13 cellular contexts compared by ENCODE assay signal in the genomic region with DNA sequence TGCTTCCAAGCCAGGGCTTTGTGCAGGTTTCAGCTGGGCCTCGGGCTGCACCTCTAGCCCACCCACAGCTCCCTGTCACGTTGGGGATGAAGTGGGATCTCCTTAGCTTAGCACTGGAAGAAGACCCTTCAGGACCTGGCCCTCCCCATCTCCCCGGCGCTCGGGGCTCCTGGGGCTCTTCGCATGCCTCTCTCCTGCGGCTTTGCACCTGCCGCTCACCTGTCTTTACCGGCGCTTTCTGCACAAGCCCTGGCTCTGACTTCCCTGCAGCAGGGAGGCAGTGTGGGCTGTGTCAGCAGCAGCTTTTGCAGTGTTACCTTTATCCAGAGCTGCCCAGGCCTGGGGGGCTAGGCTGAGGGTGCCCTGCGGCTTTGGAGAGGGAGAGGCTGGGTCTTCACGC. TPM values are rescaled to one million over a fixed set of nuclear protein-coding genes. Genes with fewer than 3 reads are reported as not detected.
DNase-seq lines count a peak whose midpoint lies in the region; ATAC-seq, FAIRE-seq and TF ChIP-seq lines count a peak whose summit lies in the region.
"Had no signal": no experiment of that assay in that cellular context is flagged by ENCODE, and none has a peak within 500 bp of the region (broad histone marks: within the 10 kb centered on the region; RNA-seq: fewer than 3 reads in every experiment).

No MANE protein-coding gene starts in this region.

- H3K9ac ChIP-seq in HCT116 (ENCODE audit: low read length) (no peak overlapping the region), K562 (ENCODE audit: insufficient read depth in 1 of 2, low read depth in 2 of 2, low read length in 2 of 2) (no peak overlapping the region)
- H3K9ac ChIP-seq: SK-N-SH had no signal

- TF ChIP-seq RAD21 in HCT116 (IDR thresholded peaks at IDR 0.05; ENCODE audit: low read depth) (no peak), K562 (CRISPR knock-in tag; conservative IDR thresholded peaks at IDR 0.05 in 1 of 2, IDR thresholded peaks at IDR 0.05 in 1 of 2) (no peak)

- RAD21 ChIA-PET in HCT116 (lab: Charles Lee; ENCODE audit: low non-redundant PET in 1 of 2, low total read pairs in 2 of 2, uncharacterized antibody in 2 of 2, unreplicated experiment in 2 of 2): interaction anchor here (0.9 to 1.0 kb wide), 2 partner anchors 141 to 286 kb away, joined by 3 to 6 read pairs; no protein-coding TSS in a partner anchor

- no peak overlapping the region for H3K4me3 Mint-ChIP-seq in activated naive CD8-positive, alpha-beta T cell treated with anti-CD3 and anti-CD28 coated beads, Interleukin-2, amount 10 ng/mL, durations not matched to agents 7 days and 5 days
- H3K4me3 Mint-ChIP-seq in activated naive CD8-positive, alpha-beta T cell treated with anti-CD3 and anti-CD28 coated beads, Interleukin-2, amount 50 U/mL, for 24 hours: no peak overlapping the region

- peak; percentile 8 for ATAC-seq in activated naive CD8-positive, alpha-beta T cell treated with anti-CD3 and anti-CD28 coated beads, Interleukin-2, amount 10 ng/mL, durations not matched to agents 7 days and 5 days (ENCODE audit: low read depth)
- ATAC-seq in activated naive CD8-positive, alpha-beta T cell treated with anti-CD3 and anti-CD28 coated beads, Interleukin-2, amount 50 U/mL, for 24 hours: no peak
- ATAC-seq in HCT116 (no peak), K562 (no peak)

- FAIRE-seq in K562 (lab: Jason Lieb, UNC) (no peak), RCC 7860 (lab: Jason Lieb, UNC) (no peak)

- H3K9me3 ChIP-seq in HCT116 (ENCODE audit: control insufficient read depth in 1 of 2, insufficient read depth in 1 of 2, low read depth in 1 of 2, low read length in 2 of 2) (no peaks in the 10 kb centered on the region; a peak in 1 of 4 replicates), K562 (replicated peaks; ENCODE audit: control insufficient read depth, insufficient read depth, low read depth, low read length) (0 out of 2 replicates have a peak, but pooled peaks cover 2% of the 10 kb centered on the region), sigmoid colon (peaks cover 0 to 4% (median 0%) of the 10 kb centered on the region in 4 donors)
- H3K9me3 ChIP-seq: Peyer's patch had no signal

- H3K27ac Mint-ChIP-seq in activated naive CD8-positive, alpha-beta T cell treated with anti-CD3 and anti-CD28 coated beads, Interleukin-2, amount 10 ng/mL, durations not matched to agents 7 days and 5 days: no peak overlapping the region
- H3K27ac Mint-ChIP-seq in activated naive CD8-positive, alpha-beta T cell treated with anti-CD3 and anti-CD28 coated beads, Interleukin-2, amount 50 U/mL, for 24 hours: no peak overlapping the region

- no peak for TF ChIP-seq EP300 in K562 (IDR thresholded peaks at IDR 0.05; ENCODE audit: low read length)
- TF ChIP-seq EP300 in sigmoid colon (IDR thresholded peaks at IDR 0.05): no peak

- H3K4me1 ChIP-seq in HCT116 (ENCODE audit: control insufficient read depth in 1 of 2, insufficient read depth in 2 of 2, low read length in 2 of 2) (peaks cover 0 to 17% of the 10 kb centered on the region in 2 experiments; a peak in 2 of 4 replicates), K562 (replicated peaks in 1 of 2; ENCODE audit: control insufficient read depth in 2 of 2, insufficient read depth in 2 of 2, low read length in 2 of 2) (peaks cover 7 to 38% of the 10 kb centered on the region in 2 experiments; a peak in 4 of 5 replicates), sigmoid colon (peaks cover 0 to 7% (median 4%) of the 10 kb centered on the region in 4 donors)
- H3K4me1 ChIP-seq: Peyer's patch had no signal

- DNase-seq in activated naive CD8-positive, alpha-beta T cell treated with anti-CD3 and anti-CD28 coated beads, Interleukin-2, amount 10 ng/mL, durations not matched to agents 7 days and 5 days: peak; percentile 35
- DNase-seq in activated naive CD8-positive, alpha-beta T cell treated with anti-CD3 and anti-CD28 coated beads, Interleukin-2, amount 50 U/mL, for 24 hours: no peak
- DNase-seq in HCT116 (ENCODE audit: low read depth, low spot score): no peak
- no peak for DNase-seq in K562 (ENCODE audit: extremely low read depth in 1 of 4, low spot score in 3 of 4)
- peak; percentile 50 for DNase-seq in sigmoid colon
- DNase-seq in pons (ENCODE audit: low spot score): no peak
- DNase-seq in activated gamma-delta T cell treated with Interleukin-2 at 50 U/mL for 16 hours: no peak
- DNase-seq in RCC 7860 (ENCODE audit: low spot score): no peak
- DNase-seq: esophagus squamous epithelium had no signal

- intact Hi-C loops in HCT116 (cut with micrococcal nuclease): loop anchor here (10.0 kb wide), 2 partner anchors 509 to 679 kb away; partner anchors contain the start of genes ATPAF2 and GID4
- intact Hi-C loops in K562 (cut with micrococcal nuclease): loop anchor here (2.0 to 5.0 kb wide), 4 partner anchors 47 to 213 kb away; partner anchors contain the start of gene RASD1
- intact Hi-C loops in sigmoid colon (cut with DNase I): loop anchor here (2.0 kb wide), 1 partner anchor 141 kb away; the partner anchor contains the start of gene RASD1

- H3K4me1 Mint-ChIP-seq in activated naive CD8-positive, alpha-beta T cell treated with anti-CD3 and anti-CD28 coated beads, Interleukin-2, amount 10 ng/mL, durations not matched to agents 7 days and 5 days: peaks cover 2% of the 10 kb centered on the region
- peaks cover 3% of the 10 kb centered on the region for H3K4me1 Mint-ChIP-seq in activated naive CD8-positive, alpha-beta T cell treated with anti-CD3 and anti-CD28 coated beads, Interleukin-2, amount 50 U/mL, for 24 hours

- BruUV-seq in HCT116 (replicated peaks; lab: Mats Ljungman, UMichigan): no TSS peak
- no TSS peak for BruUV-seq in K562 (replicated peaks; lab: Mats Ljungman, UMichigan)

- H2AFZ ChIP-seq in HCT116 (ENCODE audit: low read depth, low read length, poor library complexity, severe bottlenecking): no peak overlapping the region
- peak overlapping the region; percentile 77 for H2AFZ ChIP-seq in K562 (ENCODE audit: low read depth, low read length)

- TF ChIP-seq POLR2A in HCT116 (IDR thresholded peaks at IDR 0.05; ENCODE audit: borderline replicate concordance, extremely low read depth, insufficient read depth, insufficient read length): no peak
- no peak for TF ChIP-seq POLR2A in K562 (conservative IDR thresholded peaks at IDR 0.05)
- no peak for TF ChIP-seq POLR2A in sigmoid colon (IDR thresholded peaks at IDR 0.05)

- in situ Hi-C loops in K562 (cut with MboI): loop anchor here (5.0 kb wide), 3 partner anchors 147 to 287 kb away; no protein-coding TSS in a partner anchor

- H3K9me3 Mint-ChIP-seq in activated naive CD8-positive, alpha-beta T cell treated with anti-CD3 and anti-CD28 coated beads, Interleukin-2, amount 10 ng/mL, durations not matched to agents 7 days and 5 days: peaks cover 1% of the 10 kb centered on the region
- H3K9me3 Mint-ChIP-seq in activated naive CD8-positive, alpha-beta T cell treated with anti-CD3 and anti-CD28 coated beads, Interleukin-2, amount 50 U/mL, for 24 hours: peaks cover 12% of the 10 kb centered on the region

- H3K79me2 ChIP-seq in HCT116 (ENCODE audit: insufficient read depth, low read length) (no peaks in the 10 kb centered on the region), K562 (ENCODE audit: control insufficient read depth, insufficient read depth, low read length) (no peaks in the 10 kb centered on the region)

- no peaks in the 10 kb centered on the region for H3K36me3 Mint-ChIP-seq in activated naive CD8-positive, alpha-beta T cell treated with anti-CD3 and anti-CD28 coated beads, Interleukin-2, amount 10 ng/mL, durations not matched to agents 7 days and 5 days
- H3K36me3 Mint-ChIP-seq in activated naive CD8-positive, alpha-beta T cell treated with anti-CD3 and anti-CD28 coated beads, Interleukin-2, amount 50 U/mL, for 24 hours (ENCODE audit: low read depth): no peaks in the 10 kb centered on the region

- CTCF ChIA-PET in HCT116 (lab: Charles Lee): interaction anchor here (0.6 to 4.3 kb wide), 7 partner anchors 141 to 286 kb away, joined by 3 to 32 read pairs (median 4); partner anchors contain the start of gene PEMT
- CTCF ChIA-PET in K562 (lab: Yijun Ruan, JAX; ENCODE audit: low intra/inter-chr PET ratio): interaction anchor here (0.5 to 3.2 kb wide), 9 partner anchors 45 to 678 kb away, joined by 3 to 59 read pairs (median 5); partner anchors contain the start of gene RASD1

- H3K36me3 ChIP-seq in HCT116 (ENCODE audit: control insufficient read depth in 1 of 2, insufficient read depth in 2 of 2, low read length in 2 of 2) (no peaks in the 10 kb centered on the region), K562 (ENCODE audit: control insufficient read depth, insufficient read depth, low read length) (no peaks in the 10 kb centered on the region), sigmoid colon (no peaks in the 10 kb centered on the region)
- H3K36me3 ChIP-seq: esophagus squamous epithelium, left ventricle myocardium inferior, Peyer's patch had no signal

- peak overlapping the region; percentile 24 for H3K4me2 ChIP-seq in HCT116 (ENCODE audit: low read length)
- H3K4me2 ChIP-seq in K562 (ENCODE audit: insufficient read depth, low read length): peak overlapping the region; percentile 25; the same call in 1 of the 2 replicates
- H3K4me2 ChIP-seq: SK-N-SH had no signal

- H4K20me1 ChIP-seq in HCT116 (ENCODE audit: insufficient read depth) (no peaks in the 10 kb centered on the region), K562 (replicated peaks; ENCODE audit: control insufficient read depth, insufficient read depth, low read length) (no peaks in the 10 kb centered on the region)

- no peaks in the 10 kb centered on the region for H3K27me3 ChIP-seq in HCT116 (ENCODE audit: insufficient read depth, low read length)
- H3K27me3 ChIP-seq in K562 (ENCODE audit: control insufficient read depth in 2 of 2, insufficient read depth in 2 of 2, low read length in 2 of 2): no peaks in the 10 kb centered on the region
- H3K27me3 ChIP-seq in sigmoid colon: peaks cover 0 to 18% (median 11%) of the 10 kb centered on the region in 3 donors
- H3K27me3 ChIP-seq: Peyer's patch had no signal

- H3K9me2 ChIP-seq in HCT116 (ENCODE audit: insufficient read depth): no peaks in the 10 kb centered on the region
- H3K9me2 ChIP-seq: SK-N-SH had no signal

- H3K27ac ChIP-seq in HCT116 (ENCODE audit: low read depth, low read length) (no peak overlapping the region), K562 (ENCODE audit: extremely low read depth, low read depth, low read length) (no peak overlapping the region), sigmoid colon (no peak overlapping the region)
- H3K27ac ChIP-seq: esophagus squamous epithelium, left ventricle myocardium inferior, Peyer's patch had no signal

- POLR2A ChIA-PET in activated naive CD8-positive, alpha-beta T cell treated with anti-CD3 and anti-CD28 coated beads, Interleukin-2, amount 10 ng/mL, durations not matched to agents 7 days and 5 days (lab: Charles Lee): no interaction called here
- POLR2A ChIA-PET in HCT116 (lab: Charles Lee): no interaction called here
- POLR2A ChIA-PET in K562 (lab: Yijun Ruan, JAX): interaction anchor here (0.7 to 0.9 kb wide), 2 partner anchors 93 to 309 kb away, joined by 3 read pairs; no protein-coding TSS in a partner anchor

- H3K27me3 Mint-ChIP-seq in activated naive CD8-positive, alpha-beta T cell treated with anti-CD3 and anti-CD28 coated beads, Interleukin-2, amount 10 ng/mL, durations not matched to agents 7 days and 5 days: peaks cover 15% of the 10 kb centered on the region
- H3K27me3 Mint-ChIP-seq in activated naive CD8-positive, alpha-beta T cell treated with anti-CD3 and anti-CD28 coated beads, Interleukin-2, amount 50 U/mL, for 24 hours: no peaks in the 10 kb centered on the region

- no peak for TF ChIP-seq CTCF in HCT116 (IDR thresholded peaks at IDR 0.05 in 2 of 3, conservative IDR thresholded peaks at IDR 0.05 in 1 of 3; ENCODE audit: borderline replicate concordance in 1 of 3, insufficient read depth in 1 of 3, low read depth in 2 of 3, low read length in 2 of 3)
- no peak for TF ChIP-seq CTCF in K562 (IDR thresholded peaks at IDR 0.05 in 2 of 3, conservative IDR thresholded peaks at IDR 0.05 in 1 of 3; ENCODE audit: insufficient read depth in 2 of 3, low read depth in 1 of 3, low read length in 3 of 3)
- TF ChIP-seq CTCF in sigmoid colon (IDR thresholded peaks at IDR 0.05): no peak

- 87% methylated on average over 6 of the region's 12 CpGs for WGBS in K562 (ENCODE audit: insufficient coverage, low coverage, missing lambda C conversion rate)
- WGBS in sigmoid colon, 2 donors: 66 to 76% methylated on average over 12 of the region's 12 CpGs

- H3K4me3 ChIP-seq in HCT116 (replicated peaks in 1 of 2; ENCODE audit: low read depth in 1 of 2, low read length in 2 of 2): no peak overlapping the region
- no peak overlapping the region for H3K4me3 ChIP-seq in K562
- no peak overlapping the region for H3K4me3 ChIP-seq in sigmoid colon
- H3K4me3 ChIP-seq: esophagus squamous epithelium, GM12878, left ventricle myocardium inferior, Peyer's patch had no signal

- H3K9me1 ChIP-seq in K562 (ENCODE audit: control insufficient read depth, insufficient read depth, low read length): no peaks in the 10 kb centered on the region

RNA-seq across cellular contexts. Expression of gene NT5M, which starts 52.3 kb away (rescaled TPM):
- total RNA-seq in activated naive CD8-positive, alpha-beta T cell treated with anti-CD3 and anti-CD28 coated beads, Interleukin-2, amount 10 ng/mL, durations not matched to agents 7 days and 5 days: 10 to 100 TPM in 1 of 2 experiments, 1 to 10 TPM in 1; 7.4 to 10.2 TPM
- 10.2 TPM for total RNA-seq in HCT116 (2021; ENCODE audit: unreplicated experiment)
- 5.7 and 6.6 TPM in 2 replicates for polyA plus RNA-seq in HCT116 (2012)
- 1.2 and 7.6 TPM in 2 replicates for total RNA-seq in K562 (2011; cell fraction: chromatin; rRNA removed; ENCODE audit: low replicate concordance)
- 10.3 and 10.8 TPM in 2 replicates for total RNA-seq in K562 (2011; cell fraction: nucleolus; rRNA removed)
- total RNA-seq in K562 (2011; cell fraction: nucleoplasm; rRNA removed): 4.5 and 5.5 TPM in 2 replicates
- total RNA-seq in K562 (2014; rRNA removed): 9.1 and 10.2 TPM in 2 replicates
- total RNA-seq in K562 (2014; rRNA removed; fragmentation: Illumina TruSeq; extraction: Trizol): 1.5 and 1.8 TPM in 2 replicates
- total RNA-seq in K562 (2015; rRNA removed; fragmentation: Illumina TruSeq; extraction: Trizol): 3.4 and 4.0 TPM in 2 replicates
- total RNA-seq in K562 (2021): 8.8 and 10.1 TPM in 2 replicates
- polyA plus RNA-seq in K562 (2011; rRNA removed): 4.9 and 9.1 TPM in 2 replicates
- 10.1 and 17.9 TPM in 2 replicates for polyA plus RNA-seq in K562 (2011; cell fraction: cytosol; rRNA removed)
- 15.2 and 18.1 TPM in 2 replicates for polyA plus RNA-seq in K562 (2011; cell fraction: nucleus; rRNA removed)
- polyA plus RNA-seq in K562 (2012): 4.6 and 20.2 TPM in 2 replicates
- polyA plus RNA-seq in K562 (2014; fragmentation: Illumina TruSeq; extraction: Trizol): 2.5 and 4.1 TPM in 2 replicates
- polyA plus RNA-seq in K562 (2014; fragmentation: Nextera tagmentation; extraction: Ambion mirVana): under 1 TPM; 0.24 to 0.43 TPM
- 8.2 and 9.6 TPM in 2 replicates for polyA plus RNA-seq in K562 (2014; rRNA removed)
- polyA minus RNA-seq in K562 (2011; rRNA and poly(A)+ RNA removed): 1.7 and 1.8 TPM in 2 replicates
- 3.1 and 5.4 TPM in 2 replicates for polyA minus RNA-seq in K562 (2011; cell fraction: cytosol; rRNA and poly(A)+ RNA removed)
- polyA minus RNA-seq in K562 (2011; cell fraction: nucleus; rRNA and poly(A)+ RNA removed): 7.1 and 7.8 TPM in 2 replicates
- 1 to 10 TPM; 4.3 to 5.8 (median 5.5) TPM for total RNA-seq in sigmoid colon
- polyA plus RNA-seq in sigmoid colon: 1 to 10 TPM in 2 of 3 donors, under 1 TPM in 1; 0.92 to 4.2 (median 1.9) TPM

Comparison
In these comparisons a context has a peak if more than half of its experiments do, and no peak if none do; other contexts are left out.
1. DNase-seq: peak in activated naive CD8-positive, alpha-beta T cell treated with anti-CD3 and anti-CD28 coated beads, Interleukin-2, amount 10 ng/mL, durations not matched to agents 7 days and 5 days (single experiment) and sigmoid colon (single experiment); none in activated naive CD8-positive, alpha-beta T cell treated with anti-CD3 and anti-CD28 coated beads, Interleukin-2, amount 50 U/mL, for 24 hours (single experiment), HCT116 (single experiment), K562 (0 of 4), pons (single experiment), activated gamma-delta T cell treated with Interleukin-2 at 50 U/mL for 16 hours (single experiment) and RCC 7860 (single experiment).